In genomic region chr7:99177165-99177564, GRCh38 we compare ENCODE assay signal across 34 cellular contexts. TPM values are rescaled to one million over a fixed set of nuclear protein-coding genes. Genes with fewer than 3 reads are reported as not detected.
"Had no signal": no experiment of that assay in that cellular context is flagged by ENCODE, and none has a peak within 500 bp of the region (broad histone marks: within the 10 kb centered on the region; RNA-seq: fewer than 3 reads in every experiment).

No MANE protein-coding gene starts in this region.

- H3K4me1 ChIP-seq: adrenal gland had no signal

- H3K36me3 ChIP-seq: adrenal gland, cardiac muscle cell had no signal

- H3K27ac ChIP-seq: adrenal gland, cardiac muscle cell had no signal

- DNase-seq: activated B cell treated with CpG ODN at 0.5 μM for 24 hours; activated CD4-positive, alpha-beta memory T cell treated with anti-CD3 and anti-CD28 coated beads, Interleukin-2, amount 10 ng/mL, durations not matched to agents 7 days and 5 days; activated CD4-positive, alpha-beta T cell treated with anti-CD3 and anti-CD28 coated beads for 4 hours; activated CD4-positive, alpha-beta T cell treated with anti-CD3 and anti-CD28 coated beads, Interleukin-2, amount 10 ng/mL, durations not matched to agents 24 days and 14 days; activated CD4-positive, alpha-beta T cell treated with anti-CD3 and anti-CD28 coated beads, Interleukin-2, amount 50 U/mL, for 1 hour; activated CD4-positive, alpha-beta T cell treated with anti-CD3 and anti-CD28 coated beads, Interleukin-2, amount 50 U/mL, for 4 hours; activated CD4-positive, CD25-positive, alpha-beta regulatory T cell treated with anti-CD3 and anti-CD28 coated beads, Interleukin-2, amount 50 U/mL, for 72 hours; activated CD8-positive, alpha-beta memory T cell treated with anti-CD3 and anti-CD28 coated beads for 24 hours; activated CD8-positive, alpha-beta memory T cell treated with anti-CD3 and anti-CD28 coated beads, Interleukin-2, amount 10 ng/mL, durations not matched to agents 7 days and 5 days; activated CD8-positive, alpha-beta memory T cell treated with anti-CD3 and anti-CD28 coated beads, Interleukin-2, amount 50 U/mL, for 48 hours; activated CD8-positive, alpha-beta T cell treated with anti-CD3 and anti-CD28 coated beads, Interleukin-2, amount 10 ng/mL, durations not matched to agents 7 days and 5 days; activated effector memory CD4-positive, alpha-beta T cell treated with Interleukin-2 at 50 U/mL for 16 hours; activated gamma-delta T cell; activated naive CD4-positive, alpha-beta T cell treated with anti-CD3 and anti-CD28 coated beads for 36 hours; activated naive CD4-positive, alpha-beta T cell treated with anti-CD3 and anti-CD28 coated beads, Interleukin-2, amount 50 U/mL, for 16 hours; activated naive CD8-positive, alpha-beta T cell treated with anti-CD3 and anti-CD28 coated beads for 36 hours; activated T-cell treated with anti-CD3 and anti-CD28 coated beads, Interleukin-2, amount 50 U/mL, for 24 hours; activated T-cell treated with anti-CD3 and anti-CD28 coated beads, Interleukin-2, amount 50 U/mL, for 48 hours; adrenal gland; amniotic stem cell; aorta; caudate nucleus; cerebellar nuclear complex; T-helper 1 cell; T-helper 2 cell; T-helper 9 cell had no signal

- H3K4me3 Mint-ChIP-seq: activated B cell treated with CpG ODN at 0.5 μM for 24 hours; activated CD4-positive, alpha-beta memory T cell treated with anti-CD3 and anti-CD28 coated beads, Interleukin-2, amount 10 ng/mL, durations not matched to agents 7 days and 5 days; activated CD4-positive, alpha-beta T cell treated with anti-CD3 and anti-CD28 coated beads, Interleukin-2, amount 10 ng/mL, durations not matched to agents 24 days and 14 days; activated CD8-positive, alpha-beta memory T cell treated with anti-CD3 and anti-CD28 coated beads, Interleukin-2, amount 10 ng/mL, durations not matched to agents 7 days and 5 days; activated CD8-positive, alpha-beta T cell treated with anti-CD3 and anti-CD28 coated beads, Interleukin-2, amount 10 ng/mL, durations not matched to agents 7 days and 5 days; activated naive CD4-positive, alpha-beta T cell treated with anti-CD3 and anti-CD28 coated beads for 36 hours; activated naive CD8-positive, alpha-beta T cell treated with anti-CD3 and anti-CD28 coated beads for 36 hours; activated T-cell treated with anti-CD3 and anti-CD28 coated beads, Interleukin-2, amount 50 U/mL, for 24 hours; brain; central memory CD8-positive, alpha-beta T cell; T-helper 1 cell treated with Interleukin-12 subunit alpha and Interleukin-12 subunit beta and Interleukin-4 antibody, amounts not matched to agents 30 μg/mL and 1 μg/mL, for 36 hours; T-helper 2 cell treated with Interferon-gamma antibody and Interleukin-4, amounts not matched to agents 5 μg/mL and 100 μg/mL, for 36 hours had no signal

- ATAC-seq: activated CD8-positive, alpha-beta memory T cell treated with anti-CD3 and anti-CD28 coated beads, Interleukin-2, amount 10 ng/mL, durations not matched to agents 7 days and 5 days; activated CD8-positive, alpha-beta T cell treated with anti-CD3 and anti-CD28 coated beads, Interleukin-2, amount 10 ng/mL, durations not matched to agents 7 days and 5 days; activated naive CD4-positive, alpha-beta T cell treated with anti-CD3 and anti-CD28 coated beads, Interleukin-2, amount 50 U/mL, for 72 hours had no signal

- H3K36me3 Mint-ChIP-seq: activated CD8-positive, alpha-beta memory T cell treated with anti-CD3 and anti-CD28 coated beads, Interleukin-2, amount 10 ng/mL, durations not matched to agents 7 days and 5 days; activated naive CD4-positive, alpha-beta T cell treated with anti-CD3 and anti-CD28 coated beads, Interleukin-2, amount 50 U/mL, for 72 hours; activated naive CD8-positive, alpha-beta T cell treated with anti-CD3 and anti-CD28 coated beads for 36 hours; brain had no signal

- H3K27ac Mint-ChIP-seq: activated B cell treated with CpG ODN at 0.5 μM for 24 hours; activated CD4-positive, alpha-beta memory T cell treated with anti-CD3 and anti-CD28 coated beads, Interleukin-2, amount 10 ng/mL, durations not matched to agents 7 days and 5 days; activated CD4-positive, alpha-beta T cell treated with anti-CD3 and anti-CD28 coated beads, Interleukin-2, amount 10 ng/mL, durations not matched to agents 24 days and 14 days; activated CD8-positive, alpha-beta memory T cell treated with anti-CD3 and anti-CD28 coated beads, Interleukin-2, amount 10 ng/mL, durations not matched to agents 7 days and 5 days; activated CD8-positive, alpha-beta T cell treated with anti-CD3 and anti-CD28 coated beads, Interleukin-2, amount 10 ng/mL, durations not matched to agents 7 days and 5 days; activated naive CD4-positive, alpha-beta T cell treated with anti-CD3 and anti-CD28 coated beads for 36 hours; activated naive CD4-positive, alpha-beta T cell treated with anti-CD3 and anti-CD28 coated beads, Interleukin-2, amount 50 U/mL, for 72 hours; activated naive CD8-positive, alpha-beta T cell treated with anti-CD3 and anti-CD28 coated beads for 36 hours; activated T-cell treated with anti-CD3 and anti-CD28 coated beads, Interleukin-2, amount 50 U/mL, for 24 hours; activated T-helper 2 cell treated with anti-CD3 and anti-CD28 coated beads, Interferon-gamma antibody, Interleukin-2, Interleukin-4, amounts not matched to agents 10 μg/mL and 5 μg/mL and 100 μg/mL, durations not matched to agents 14 hours and 24 hours and 36 hours; brain; T-helper 1 cell treated with Interleukin-12 subunit alpha and Interleukin-12 subunit beta and Interleukin-4 antibody, amounts not matched to agents 30 μg/mL and 1 μg/mL, for 36 hours; T-helper 2 cell treated with Interferon-gamma antibody and Interleukin-4, amounts not matched to agents 5 μg/mL and 100 μg/mL, for 36 hours had no signal

- H3K4me1 Mint-ChIP-seq: activated B cell treated with CpG ODN at 0.5 μM for 24 hours; activated CD4-positive, alpha-beta memory T cell treated with anti-CD3 and anti-CD28 coated beads, Interleukin-2, amount 10 ng/mL, durations not matched to agents 7 days and 5 days; activated CD4-positive, alpha-beta T cell treated with anti-CD3 and anti-CD28 coated beads, Interleukin-2, amount 10 ng/mL, durations not matched to agents 24 days and 14 days; activated CD8-positive, alpha-beta memory T cell treated with anti-CD3 and anti-CD28 coated beads, Interleukin-2, amount 10 ng/mL, durations not matched to agents 7 days and 5 days; activated naive CD8-positive, alpha-beta T cell treated with anti-CD3 and anti-CD28 coated beads for 36 hours; brain; central memory CD8-positive, alpha-beta T cell had no signal

- H3K9me3 ChIP-seq: adrenal gland had no signal

- H3K9me3 Mint-ChIP-seq: activated B cell treated with CpG ODN at 0.5 μM for 24 hours; activated CD4-positive, alpha-beta memory T cell treated with anti-CD3 and anti-CD28 coated beads, Interleukin-2, amount 10 ng/mL, durations not matched to agents 7 days and 5 days; activated CD4-positive, alpha-beta T cell treated with anti-CD3 and anti-CD28 coated beads, Interleukin-2, amount 10 ng/mL, durations not matched to agents 24 days and 14 days; activated naive CD4-positive, alpha-beta T cell treated with anti-CD3 and anti-CD28 coated beads for 36 hours; activated naive CD4-positive, alpha-beta T cell treated with anti-CD3 and anti-CD28 coated beads, Interleukin-2, amount 50 U/mL, for 72 hours; activated naive CD8-positive, alpha-beta T cell treated with anti-CD3 and anti-CD28 coated beads for 36 hours; activated T-cell treated with anti-CD3 and anti-CD28 coated beads, Interleukin-2, amount 50 U/mL, for 24 hours; activated T-helper 2 cell treated with anti-CD3 and anti-CD28 coated beads, Interferon-gamma antibody, Interleukin-2, Interleukin-4, amounts not matched to agents 10 μg/mL and 5 μg/mL and 100 μg/mL, durations not matched to agents 14 hours and 24 hours and 36 hours; brain; central memory CD8-positive, alpha-beta T cell; T-helper 1 cell treated with Interleukin-12 subunit alpha and Interleukin-12 subunit beta and Interleukin-4 antibody, amounts not matched to agents 30 μg/mL and 1 μg/mL, for 36 hours; T-helper 2 cell treated with Interferon-gamma antibody and Interleukin-4, amounts not matched to agents 5 μg/mL and 100 μg/mL, for 36 hours had no signal

- H3K4me3 ChIP-seq: adrenal gland, cardiac muscle cell had no signal

- H3K27me3 Mint-ChIP-seq: activated naive CD8-positive, alpha-beta T cell treated with anti-CD3 and anti-CD28 coated beads for 36 hours had no signal

- H3K27me3 ChIP-seq: adrenal gland, cardiac muscle cell had no signal

RNA-seq across cellular contexts. Expression of gene KPNA7, which starts 30.8 kb away (rescaled TPM):
- total RNA-seq: activated B cell treated with CpG ODN at 0.5 μM for 24 hours; activated CD4-positive, alpha-beta memory T cell treated with anti-CD3 and anti-CD28 coated beads, Interleukin-2, amount 10 ng/mL, durations not matched to agents 7 days and 5 days; activated CD4-positive, alpha-beta T cell treated with anti-CD3 and anti-CD28 coated beads, Interleukin-2, amount 10 ng/mL, durations not matched to agents 24 days and 14 days; activated CD8-positive, alpha-beta memory T cell treated with anti-CD3 and anti-CD28 coated beads, Interleukin-2, amount 10 ng/mL, durations not matched to agents 7 days and 5 days; activated CD8-positive, alpha-beta T cell treated with anti-CD3 and anti-CD28 coated beads, Interleukin-2, amount 10 ng/mL, durations not matched to agents 7 days and 5 days; activated naive CD8-positive, alpha-beta T cell treated with anti-CD3 and anti-CD28 coated beads for 36 hours; activated T-helper 2 cell treated with anti-CD3 and anti-CD28 coated beads, Interferon-gamma antibody, Interleukin-2, Interleukin-4, amounts not matched to agents 10 μg/mL and 5 μg/mL and 100 μg/mL, durations not matched to agents 14 hours and 24 hours and 36 hours; adrenal gland; aorta; cardiac muscle cell; chondrocyte had no signal
- polyA plus RNA-seq: aorta, cardiac muscle cell had no signal
